ENCODE assay signal across 16 cellular contexts in the genomic region with DNA sequence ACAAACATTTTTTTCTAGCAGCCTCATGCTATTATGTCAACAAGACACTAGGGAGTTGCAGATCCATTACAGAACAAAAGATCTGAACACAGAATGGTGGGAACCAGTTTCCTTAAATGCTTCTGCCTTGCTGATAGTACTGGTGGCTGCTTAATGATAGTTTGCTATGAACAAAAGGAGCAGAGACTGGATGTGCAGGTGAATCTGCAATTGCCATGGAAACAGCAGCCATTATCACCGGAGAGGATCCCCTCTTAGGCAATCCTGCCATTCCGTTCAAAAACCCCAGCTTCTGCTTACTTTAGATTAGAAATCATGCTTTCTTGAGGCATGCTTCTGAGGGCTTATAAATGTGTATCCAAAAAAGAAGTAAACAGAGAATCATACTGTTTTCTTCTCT.
"Had no signal": no experiment of that assay in that cellular context is flagged by ENCODE, and none has a peak within 500 bp of the region (broad histone marks: within the 10 kb centered on the region; RNA-seq: fewer than 3 reads in every experiment).

No MANE protein-coding gene starts in this region.

- ATAC-seq: left ventricle myocardium superior had no signal

- H3K27ac ChIP-seq: breast epithelium, sigmoid colon had no signal

- H3K36me3 ChIP-seq: breast epithelium, sigmoid colon had no signal

- H3K4me3 Mint-ChIP-seq: activated naive CD8-positive, alpha-beta T cell treated with anti-CD3 and anti-CD28 coated beads, Interleukin-2, amount 10 ng/mL, durations not matched to agents 7 days and 5 days; endodermal cell; nephron; type B pancreatic cell had no signal

- H3K4me3 ChIP-seq: breast epithelium, sigmoid colon had no signal

- H3K4me1 ChIP-seq: breast epithelium, sigmoid colon had no signal

- H3K27ac Mint-ChIP-seq: activated naive CD8-positive, alpha-beta T cell treated with anti-CD3 and anti-CD28 coated beads, Interleukin-2, amount 10 ng/mL, durations not matched to agents 7 days and 5 days; endodermal cell; type B pancreatic cell had no signal

- DNase-seq: activated CD4-positive, alpha-beta T cell treated with anti-CD3 and anti-CD28 coated beads, Interleukin-2, amount 50 U/mL, for 1 hour; activated gamma-delta T cell treated with Interleukin-2 at 50 U/mL for 16 hours; activated naive CD8-positive, alpha-beta T cell treated with anti-CD3 and anti-CD28 coated beads, Interleukin-2, amount 10 ng/mL, durations not matched to agents 7 days and 5 days; activated T-cell treated with anti-CD3 and anti-CD28 coated beads, Interleukin-2, amount 50 U/mL, for 1 hour; anterior cingulate cortex; hippocampal formation; left ventricle myocardium superior; mesenchymal stem cell; sigmoid colon; stimulated activated CD4-positive, alpha-beta T cell treated with anti-CD3 and anti-CD28 coated beads, Interleukin-2, amount 100 ng/mL, for 24 hours; stimulated activated naive CD4-positive, alpha-beta T cell; substantia nigra had no signal

- H3K9me3 ChIP-seq: breast epithelium, sigmoid colon had no signal

- H3K9me3 Mint-ChIP-seq: activated naive CD8-positive, alpha-beta T cell treated with anti-CD3 and anti-CD28 coated beads, Interleukin-2, amount 10 ng/mL, durations not matched to agents 7 days and 5 days; endodermal cell; nephron; type B pancreatic cell had no signal

- H3K4me1 Mint-ChIP-seq: activated naive CD8-positive, alpha-beta T cell treated with anti-CD3 and anti-CD28 coated beads, Interleukin-2, amount 10 ng/mL, durations not matched to agents 7 days and 5 days; endodermal cell had no signal

- H3K36me3 Mint-ChIP-seq: activated naive CD8-positive, alpha-beta T cell treated with anti-CD3 and anti-CD28 coated beads, Interleukin-2, amount 10 ng/mL, durations not matched to agents 7 days and 5 days; type B pancreatic cell had no signal
